ENCODE assay signal across 9 cellular contexts in the genomic region with DNA sequence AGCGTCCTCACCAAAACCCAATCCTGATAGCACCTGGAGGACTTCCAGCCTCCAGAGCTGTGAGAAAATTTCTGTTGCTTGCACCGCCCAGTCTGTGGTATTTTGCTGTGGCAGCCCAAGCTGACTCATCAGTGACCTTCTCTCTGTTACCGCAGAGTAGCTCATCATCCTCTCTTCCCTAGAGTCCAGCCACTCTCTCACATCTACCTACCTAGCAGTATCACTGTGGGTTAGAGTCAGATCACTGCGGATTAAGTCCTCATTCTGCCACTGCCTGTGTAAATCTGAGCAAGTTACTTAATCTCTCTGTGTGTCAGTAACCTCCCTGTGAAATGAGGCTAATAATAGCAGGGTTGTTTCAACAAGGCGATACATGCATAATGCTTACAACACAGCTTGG. TPM values are rescaled to one million over a fixed set of nuclear protein-coding genes. Genes with fewer than 3 reads are reported as not detected.
A peak's percentile ranks its signal among the peaks of the same experiment; 100 is the strongest.
DNase-seq lines count a peak whose midpoint lies in the region; ATAC-seq and TF ChIP-seq lines count a peak whose summit lies in the region.
"Had no signal": no experiment of that assay in that cellular context is flagged by ENCODE, and none has a peak within 500 bp of the region (broad histone marks: within the 10 kb centered on the region; RNA-seq: fewer than 3 reads in every experiment).

No MANE protein-coding gene starts in this region.

- H4K20me1 ChIP-seq in smooth muscle cell (ENCODE audit: low read depth): no peaks in the 10 kb centered on the region

- H3K4me2 ChIP-seq in smooth muscle cell: no peak overlapping the region

- WGBS in smooth muscle cell (ENCODE audit: low lambda C conversion rate): 34% methylated on average over 5 of the region's 5 CpGs

- H3K9ac ChIP-seq in smooth muscle cell (ENCODE audit: low read depth): no peak overlapping the region

- H3K27me3 ChIP-seq in smooth muscle cell (ENCODE audit: low read depth): no peaks in the 10 kb centered on the region
- H3K27me3 ChIP-seq: cardiac muscle cell had no signal

- TF ChIP-seq CTCF in fibroblast of pulmonary artery (IDR thresholded peaks at IDR 0.05; ENCODE audit: low read length, missing control alignments): no peak
- no peak for TF ChIP-seq CTCF in smooth muscle cell (IDR thresholded peaks at IDR 0.05; ENCODE audit: borderline replicate concordance, insufficient read depth, poor library complexity, severe bottlenecking)

- no peak overlapping the region for H2AFZ ChIP-seq in smooth muscle cell (ENCODE audit: low read depth)

- no peak overlapping the region for H3K27ac Mint-ChIP-seq in stimulated activated naive B cell treated with anti-CD40 and anti-IgM and Interleukin-4, amounts not matched to agents 10 μg/mL and 1 μg/mL and 100 μg/mL, for 72 hours

- peaks cover 0 to 3% of the 10 kb centered on the region in 2 donors for H3K36me3 Mint-ChIP-seq in stimulated activated naive B cell treated with anti-CD40 and anti-IgM and Interleukin-4, amounts not matched to agents 10 μg/mL and 1 μg/mL and 100 μg/mL, for 72 hours

- peaks cover 16 to 29% of the 10 kb centered on the region in 2 donors for H3K4me1 Mint-ChIP-seq in stimulated activated naive B cell treated with anti-CD40 and anti-IgM and Interleukin-4, amounts not matched to agents 10 μg/mL and 1 μg/mL and 100 μg/mL, for 72 hours

- peaks cover 10% of the 10 kb centered on the region for H3F3A ChIP-seq in smooth muscle cell (ENCODE audit: low read depth)

- no peaks in the 10 kb centered on the region for H3K79me2 ChIP-seq in smooth muscle cell (ENCODE audit: low read depth)

- no peak overlapping the region for H3K4me3 ChIP-seq in fibroblast of pulmonary artery (replicated peaks; ENCODE audit: low read depth, low read length)
- H3K4me3 ChIP-seq in smooth muscle cell: no peak overlapping the region
- H3K4me3 ChIP-seq: cardiac muscle cell had no signal

- peak; percentile 87 for DNase-seq in ACHN
- peak; percentile 15 for DNase-seq in HPDE6-E6E7 (ENCODE audit: extremely low spot score)
- peak; percentile 56 for DNase-seq in activated CD4-positive, alpha-beta T cell treated with anti-CD3 and anti-CD28 coated beads for 48 hours
- DNase-seq in fibroblast of pulmonary artery (ENCODE audit: low read depth): peak; percentile 76
- DNase-seq in stimulated activated naive B cell treated with anti-CD40 and anti-IgM and Interleukin-4, amounts not matched to agents 10 μg/mL and 1 μg/mL and 100 μg/mL, for 72 hours: peak; percentile 21
- no peak for DNase-seq in smooth muscle cell (lab: John Stamatoyannopoulos, UW; ENCODE audit: unreplicated experiment)
- no peak for DNase-seq in left lobe of liver (ENCODE audit: low spot score)

- in situ Hi-C loops in ACHN (cut with HindIII; ENCODE audit: low pct_ligation_motif_present, low pct_unique_long_range_greater_than_20kb, low sequenced_read_pairs): no loop called here

- H3K4me3 Mint-ChIP-seq in stimulated activated naive B cell treated with anti-CD40 and anti-IgM and Interleukin-4, amounts not matched to agents 10 μg/mL and 1 μg/mL and 100 μg/mL, for 72 hours: no peak overlapping the region

- no peak overlapping the region for H3K27ac ChIP-seq in smooth muscle cell (ENCODE audit: low read depth)
- H3K27ac ChIP-seq: cardiac muscle cell had no signal

- no peaks in the 10 kb centered on the region for H3K36me3 ChIP-seq in smooth muscle cell (ENCODE audit: low read depth)
- H3K36me3 ChIP-seq: cardiac muscle cell had no signal

- ATAC-seq in GM19351 (IDR thresholded peaks at IDR 0.05; ENCODE audit: unreplicated experiment) (peak; percentile 95), left lobe of liver (no peak)
- ATAC-seq in stimulated activated naive B cell treated with anti-CD40 and anti-IgM and Interleukin-4, amounts not matched to agents 10 μg/mL and 1 μg/mL and 100 μg/mL, for 72 hours (replicated peaks): peak; percentile 92 to 93

- no peaks in the 10 kb centered on the region for H3K9me3 ChIP-seq in smooth muscle cell (replicated peaks; ENCODE audit: low read depth)

- no peaks in the 10 kb centered on the region for H3K9me3 Mint-ChIP-seq in stimulated activated naive B cell treated with anti-CD40 and anti-IgM and Interleukin-4, amounts not matched to agents 10 μg/mL and 1 μg/mL and 100 μg/mL, for 72 hours

- H3K4me1 ChIP-seq in smooth muscle cell (ENCODE audit: low read depth): no peaks in the 10 kb centered on the region

- H3K27me3 Mint-ChIP-seq in stimulated activated naive B cell treated with anti-CD40 and anti-IgM and Interleukin-4, amounts not matched to agents 10 μg/mL and 1 μg/mL and 100 μg/mL, for 72 hours: peaks cover 0 to 5% of the 10 kb centered on the region in 2 donors

RNA-seq across cellular contexts. Expression of a gene that starts 40.3 kb away (rescaled TPM):
- total RNA-seq in smooth muscle cell: 33.3 and 37.7 TPM in 2 replicates
- polyA plus RNA-seq in smooth muscle cell: 11.6 and 12.3 TPM in 2 replicates
- 7.4 TPM for total RNA-seq in left lobe of liver

Comparison
In these comparisons a context has a peak if more than half of its experiments do, and no peak if none do; other contexts are left out.
1. DNase-seq: peak in ACHN (single experiment), HPDE6-E6E7 (single experiment), activated CD4-positive, alpha-beta T cell treated with anti-CD3 and anti-CD28 coated beads for 48 hours (single experiment), fibroblast of pulmonary artery (single experiment) and stimulated activated naive B cell treated with anti-CD40 and anti-IgM and Interleukin-4, amounts not matched to agents 10 μg/mL and 1 μg/mL and 100 μg/mL, for 72 hours (single experiment); none in smooth muscle cell (single experiment) and left lobe of liver (single experiment).